ENCODE assay signal across 16 cellular contexts in the genomic region with DNA sequence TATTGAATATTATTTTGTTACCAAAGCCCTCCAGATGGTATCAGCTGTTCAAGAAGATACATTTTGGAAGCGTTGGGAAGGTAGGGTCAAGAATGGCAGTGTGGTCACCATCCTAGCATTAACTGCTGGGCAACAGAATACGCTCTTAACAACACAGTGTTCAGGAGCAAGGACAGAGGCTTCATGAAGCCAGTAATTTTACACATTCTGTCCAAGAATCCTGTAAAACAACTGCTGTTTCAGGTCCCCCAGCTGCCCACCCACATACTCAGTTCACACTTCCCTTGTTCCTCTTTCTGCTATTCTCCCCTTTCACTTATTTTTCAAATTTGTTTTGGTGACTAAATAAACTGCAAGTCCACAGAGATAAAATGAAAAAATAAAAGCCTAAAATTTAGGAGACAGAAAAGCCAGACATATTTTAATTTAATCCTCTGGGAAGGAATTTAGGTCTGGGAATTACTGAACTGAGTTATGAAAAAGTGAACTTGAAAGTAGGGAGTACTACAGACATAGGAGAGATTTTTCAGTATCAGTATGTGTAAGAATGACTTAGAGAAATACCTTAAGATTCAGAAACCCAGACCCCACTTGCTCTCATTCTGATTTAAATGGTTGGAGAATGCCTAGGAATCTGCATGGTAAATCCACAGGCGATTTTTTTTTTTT.
DNase-seq lines count a peak whose midpoint lies in the region; ATAC-seq, FAIRE-seq and TF ChIP-seq lines count a peak whose summit lies in the region.
"Had no signal": no experiment of that assay in that cellular context is flagged by ENCODE, and none has a peak within 500 bp of the region (broad histone marks: within the 10 kb centered on the region; RNA-seq: fewer than 3 reads in every experiment).

No MANE protein-coding gene starts in this region.

- intact Hi-C loops in HCT116 (cut with micrococcal nuclease): no loop called here
- intact Hi-C loops in PC-9 (cut with micrococcal nuclease; ENCODE audit: unreplicated experiment): no loop called here
- intact Hi-C loops in endothelial cell of umbilical vein (cut with micrococcal nuclease): no loop called here
- intact Hi-C loops in natural killer cell (cut with micrococcal nuclease): no loop called here

- peaks cover 13 to 23% of the 10 kb centered on the region in 2 experiments for H3K4me1 ChIP-seq in HCT116 (ENCODE audit: control insufficient read depth in 1 of 2, insufficient read depth in 2 of 2, low read length in 2 of 2)
- peaks cover 34% of the 10 kb centered on the region for H3K4me1 ChIP-seq in PC-9 (replicated peaks; ENCODE audit: insufficient read depth)
- peaks cover 26% of the 10 kb centered on the region for H3K4me1 ChIP-seq in endothelial cell of umbilical vein (ENCODE audit: control insufficient read depth, extremely low read depth, insufficient read depth, low read length)
- H3K4me1 ChIP-seq in subcutaneous abdominal adipose tissue (ENCODE audit: control insufficient read depth in 5 of 5, insufficient read depth in 5 of 5, low read length in 5 of 5): peaks cover 6 to 20% (median 9%) of the 10 kb centered on the region in 5 donors
- H3K4me1 ChIP-seq: right lobe of liver had no signal

- H4K20me1 ChIP-seq in HCT116 (ENCODE audit: insufficient read depth) (no peaks in the 10 kb centered on the region), PC-9 (ENCODE audit: insufficient read depth) (no peaks in the 10 kb centered on the region), endothelial cell of umbilical vein (replicated peaks; ENCODE audit: control insufficient read depth, extremely low read depth, insufficient read depth, low read length) (peaks cover 2% of the 10 kb centered on the region)

- H3K27ac Mint-ChIP-seq in immature natural killer cell: no peak overlapping the region
- H3K27ac Mint-ChIP-seq in natural killer cell: no peak overlapping the region
- H3K27ac Mint-ChIP-seq: CD4-positive, CD25-positive, alpha-beta regulatory T cell; naive thymus-derived CD8-positive, alpha-beta T cell had no signal

- peaks cover 0 to 22% (median 10%) of the 10 kb centered on the region in 6 donors for H3K9me3 Mint-ChIP-seq in immature natural killer cell
- H3K9me3 Mint-ChIP-seq in natural killer cell: peaks cover 4 to 10% of the 10 kb centered on the region in 2 donors
- H3K9me3 Mint-ChIP-seq: naive thymus-derived CD8-positive, alpha-beta T cell had no signal

- H3K27me3 Mint-ChIP-seq in immature natural killer cell (ENCODE audit: low read depth in 3 of 3): peaks cover 0 to 2% (median 0%) of the 10 kb centered on the region in 3 donors
- H3K27me3 Mint-ChIP-seq in natural killer cell (ENCODE audit: low read depth in 2 of 2): no peaks in the 10 kb centered on the region
- H3K27me3 Mint-ChIP-seq: CD4-positive, CD25-positive, alpha-beta regulatory T cell had no signal

- H3K27me3 ChIP-seq in HCT116 (ENCODE audit: insufficient read depth, low read length) (no peaks in the 10 kb centered on the region), PC-9 (ENCODE audit: insufficient read depth, low read depth) (no peaks in the 10 kb centered on the region), endothelial cell of umbilical vein (ENCODE audit: control insufficient read depth in 2 of 2, insufficient read depth in 2 of 2, low read length in 2 of 2) (no peaks in the 10 kb centered on the region), subcutaneous abdominal adipose tissue (ENCODE audit: control insufficient read depth in 5 of 5, insufficient read depth in 4 of 5, low read length in 5 of 5) (no peaks in the 10 kb centered on the region)
- H3K27me3 ChIP-seq: right lobe of liver had no signal

- H3K79me2 ChIP-seq in HCT116 (ENCODE audit: insufficient read depth, low read length) (no peaks in the 10 kb centered on the region), PC-9 (ENCODE audit: low read depth) (no peaks in the 10 kb centered on the region), endothelial cell of umbilical vein (ENCODE audit: control insufficient read depth, insufficient read depth, low read length) (peaks cover 88% of the 10 kb centered on the region)

- BruUV-seq in HCT116 (replicated peaks; lab: Mats Ljungman, UMichigan) (no TSS peak), PC-9 (replicated peaks; lab: Mats Ljungman, UMichigan) (no TSS peak), endothelial cell of umbilical vein (replicated peaks; lab: Mats Ljungman, UMichigan) (no TSS peak)

- POLR2A ChIA-PET in HCT116 (lab: Charles Lee): no interaction called here
- POLR2A ChIA-PET in PC-9 (lab: Charles Lee; ENCODE audit: unreplicated experiment): no interaction called here
- POLR2A ChIA-PET in endothelial cell of umbilical vein (lab: Charles Lee): no interaction called here

- no peaks in the 10 kb centered on the region for H3K4me1 Mint-ChIP-seq in immature natural killer cell
- no peaks in the 10 kb centered on the region for H3K4me1 Mint-ChIP-seq in natural killer cell
- H3K4me1 Mint-ChIP-seq: CD4-positive, CD25-positive, alpha-beta regulatory T cell; naive thymus-derived CD8-positive, alpha-beta T cell had no signal

- H3K9me3 ChIP-seq in HCT116 (ENCODE audit: control insufficient read depth in 1 of 2, insufficient read depth in 1 of 2, low read depth in 1 of 2, low read length in 2 of 2): no peaks in the 10 kb centered on the region
- H3K9me3 ChIP-seq in PC-9 (ENCODE audit: insufficient read depth, low read depth): peaks cover 4% of the 10 kb centered on the region; the same call in 1 of the 2 replicates
- H3K9me3 ChIP-seq in endothelial cell of umbilical vein (replicated peaks; ENCODE audit: control insufficient read depth, insufficient read depth, low read length): no peaks in the 10 kb centered on the region
- H3K9me3 ChIP-seq in subcutaneous abdominal adipose tissue (ENCODE audit: control insufficient read depth in 5 of 5, low read length in 5 of 5): no peaks in the 10 kb centered on the region
- H3K9me3 ChIP-seq: right lobe of liver had no signal

- dilution Hi-C loops in endothelial cell of umbilical vein (cut with MboI; ENCODE audit: extremely low pct_ligation_motif_present, low sequenced_read_pairs): no loop called here

- H3K36me3 ChIP-seq in HCT116 (ENCODE audit: control insufficient read depth in 1 of 2, insufficient read depth in 2 of 2, low read length in 2 of 2): no peaks in the 10 kb centered on the region
- no peaks in the 10 kb centered on the region for H3K36me3 ChIP-seq in PC-9 (ENCODE audit: low read depth)
- H3K36me3 ChIP-seq in endothelial cell of umbilical vein (ENCODE audit: control insufficient read depth in 2 of 2, extremely low read depth in 1 of 2, insufficient read depth in 2 of 2, low read length in 2 of 2): peaks cover 2 to 3% of the 10 kb centered on the region in 2 experiments
- H3K36me3 ChIP-seq in subcutaneous abdominal adipose tissue (ENCODE audit: control insufficient read depth in 5 of 5, insufficient read depth in 5 of 5, low read length in 5 of 5): peaks cover 0 to 2% (median 0%) of the 10 kb centered on the region in 5 donors
- H3K36me3 ChIP-seq: right lobe of liver, WERI-Rb-1 had no signal

- DNase-seq in HCT116 (ENCODE audit: low read depth, low spot score): no peak
- DNase-seq in PC-9: peak in 1 of 2 experiments; percentile 35
- DNase-seq in endothelial cell of umbilical vein (ENCODE audit: low read depth, low spot score): no peak
- DNase-seq in stimulated activated CD4-positive, alpha-beta T cell treated with anti-CD3 and anti-CD28 coated beads, Interleukin-2, amount 100 ng/mL, for 24 hours: no peak
- no peak for DNase-seq in immature natural killer cell
- DNase-seq in natural killer cell: no peak
- DNase-seq: activated naive CD4-positive, alpha-beta T cell treated with anti-CD3 and anti-CD28 coated beads, Interleukin-2, amount 50 U/mL, for 16 hours; CD4-positive, CD25-positive, alpha-beta regulatory T cell; hypothalamus; naive thymus-derived CD8-positive, alpha-beta T cell; NCI-H2171; right lobe of liver; stimulated activated naive CD4-positive, alpha-beta T cell treated with Interleukin-2 at 50 U/mL for 16 hours; WERI-Rb-1 had no signal

- H3K36me3 Mint-ChIP-seq in immature natural killer cell (no peaks in the 10 kb centered on the region), natural killer cell (no peaks in the 10 kb centered on the region)
- H3K36me3 Mint-ChIP-seq: CD4-positive, CD25-positive, alpha-beta regulatory T cell; naive thymus-derived CD8-positive, alpha-beta T cell had no signal

- TF ChIP-seq RAD21 in HCT116 (IDR thresholded peaks at IDR 0.05; ENCODE audit: low read depth): no peak

- H3K9me2 ChIP-seq in HCT116 (ENCODE audit: insufficient read depth) (no peaks in the 10 kb centered on the region), PC-9 (ENCODE audit: insufficient read depth) (no peaks in the 10 kb centered on the region)

- H3K9me1 ChIP-seq in endothelial cell of umbilical vein (replicated peaks; ENCODE audit: control insufficient read depth, extremely low read depth, insufficient read depth, low read length): no peaks in the 10 kb centered on the region

- H3K27ac ChIP-seq in HCT116 (ENCODE audit: low read depth, low read length) (no peak overlapping the region), PC-9 (peak overlapping the region; percentile 84), endothelial cell of umbilical vein (ENCODE audit: insufficient read depth, low read depth, low read length) (peak overlapping the region; percentile 64), subcutaneous abdominal adipose tissue (ENCODE audit: low read depth, low read length) (peak overlapping the region; percentile 24)
- H3K27ac ChIP-seq: right lobe of liver, WERI-Rb-1 had no signal

- H2AFZ ChIP-seq in HCT116 (ENCODE audit: low read depth, low read length, poor library complexity, severe bottlenecking): peak overlapping the region; percentile 56
- peak overlapping the region; percentile 31 for H2AFZ ChIP-seq in PC-9
- H2AFZ ChIP-seq in endothelial cell of umbilical vein (ENCODE audit: low read depth, low read length): no peak overlapping the region

- H3F3A ChIP-seq in PC-9 (ENCODE audit: insufficient read depth, low read depth): peaks cover 6% of the 10 kb centered on the region; the same call in 1 of the 2 replicates

- RAD21 ChIA-PET in HCT116 (lab: Charles Lee; ENCODE audit: low non-redundant PET in 1 of 2, low total read pairs in 2 of 2, uncharacterized antibody in 2 of 2, unreplicated experiment in 2 of 2): no interaction called here

- no peak for FAIRE-seq in endothelial cell of umbilical vein (lab: Jason Lieb, UNC)

- H3K4me2 ChIP-seq in HCT116 (ENCODE audit: low read length): peak overlapping the region; percentile 49
- H3K4me2 ChIP-seq in PC-9: peak overlapping the region; percentile 68
- H3K4me2 ChIP-seq in endothelial cell of umbilical vein (ENCODE audit: insufficient read depth, low read length): peak overlapping the region; percentile 69

- H3K4me3 ChIP-seq in HCT116 (replicated peaks in 1 of 2; ENCODE audit: low read depth in 1 of 2, low read length in 2 of 2) (no peak overlapping the region), PC-9 (no peak overlapping the region), endothelial cell of umbilical vein (replicated peaks in 1 of 3; ENCODE audit: insufficient read depth in 1 of 3, low read depth in 1 of 3, low read length in 3 of 3) (no peak overlapping the region), subcutaneous abdominal adipose tissue (ENCODE audit: low read depth in 1 of 5, low read length in 5 of 5) (no peak overlapping the region)
- H3K4me3 ChIP-seq: right lobe of liver had no signal

- H3K4me3 Mint-ChIP-seq in immature natural killer cell (no peak overlapping the region), natural killer cell (no peak overlapping the region)
- H3K4me3 Mint-ChIP-seq: CD4-positive, CD25-positive, alpha-beta regulatory T cell; naive thymus-derived CD8-positive, alpha-beta T cell had no signal

- no peak for TF ChIP-seq CTCF in HCT116 (IDR thresholded peaks at IDR 0.05 in 2 of 3, conservative IDR thresholded peaks at IDR 0.05 in 1 of 3; ENCODE audit: borderline replicate concordance in 1 of 3, insufficient read depth in 1 of 3, low read depth in 2 of 3, low read length in 2 of 3)
- no peak for TF ChIP-seq CTCF in PC-9 (conservative IDR thresholded peaks at IDR 0.05)
- TF ChIP-seq CTCF in endothelial cell of umbilical vein (IDR thresholded peaks at IDR 0.05; ENCODE audit: extremely low read depth in 1 of 2, insufficient read depth in 1 of 2, low read depth in 1 of 2, low read length in 2 of 2): no peak
- TF ChIP-seq CTCF in natural killer cell (IDR thresholded peaks at IDR 0.05): no peak

- TF ChIP-seq POLR2A in HCT116 (IDR thresholded peaks at IDR 0.05; ENCODE audit: borderline replicate concordance, extremely low read depth, insufficient read depth, insufficient read length): no peak
- TF ChIP-seq POLR2A in endothelial cell of umbilical vein (IDR thresholded peaks at IDR 0.05; ENCODE audit: low read depth, low read length): no peak

- CTCF ChIA-PET in HCT116 (lab: Charles Lee): no interaction called here
- CTCF ChIA-PET in PC-9 (lab: Charles Lee): no interaction called here
- CTCF ChIA-PET in endothelial cell of umbilical vein (lab: Charles Lee): no interaction called here

- no peak; the same call in 1 of the 2 replicates for ATAC-seq in HCT116
- no peak for ATAC-seq in natural killer cell
- ATAC-seq: left lobe of liver; naive thymus-derived CD8-positive, alpha-beta T cell; right lobe of liver had no signal

- H3K9ac ChIP-seq in HCT116 (ENCODE audit: low read length) (no peak overlapping the region), endothelial cell of umbilical vein (replicated peaks; ENCODE audit: extremely low read depth, insufficient read depth, low read length) (peak overlapping the region; percentile 8), subcutaneous abdominal adipose tissue (ENCODE audit: low read length in 5 of 5) (no peak overlapping the region)
